Comparison of ENCODE assay signal across 1 cellular context in genomic region chr7:123534383-123535260, GRCh38.
TF ChIP-seq lines count a peak whose summit lies in the region.

TSS of gene IQUB (minus strand) at chr7:123534595. CDS start at chr7:123512340, 22,255 bp downstream.

TF ChIP-seq in GM12878, 131 proteins besides CTCF, POLR2A, EP300 and RAD21 (continued from another document):
- TF ChIP-seq RUNX3 (IDR thresholded peaks at IDR 0.05; ENCODE audit: low read length) = no peak
- TF ChIP-seq, protein P1, sequence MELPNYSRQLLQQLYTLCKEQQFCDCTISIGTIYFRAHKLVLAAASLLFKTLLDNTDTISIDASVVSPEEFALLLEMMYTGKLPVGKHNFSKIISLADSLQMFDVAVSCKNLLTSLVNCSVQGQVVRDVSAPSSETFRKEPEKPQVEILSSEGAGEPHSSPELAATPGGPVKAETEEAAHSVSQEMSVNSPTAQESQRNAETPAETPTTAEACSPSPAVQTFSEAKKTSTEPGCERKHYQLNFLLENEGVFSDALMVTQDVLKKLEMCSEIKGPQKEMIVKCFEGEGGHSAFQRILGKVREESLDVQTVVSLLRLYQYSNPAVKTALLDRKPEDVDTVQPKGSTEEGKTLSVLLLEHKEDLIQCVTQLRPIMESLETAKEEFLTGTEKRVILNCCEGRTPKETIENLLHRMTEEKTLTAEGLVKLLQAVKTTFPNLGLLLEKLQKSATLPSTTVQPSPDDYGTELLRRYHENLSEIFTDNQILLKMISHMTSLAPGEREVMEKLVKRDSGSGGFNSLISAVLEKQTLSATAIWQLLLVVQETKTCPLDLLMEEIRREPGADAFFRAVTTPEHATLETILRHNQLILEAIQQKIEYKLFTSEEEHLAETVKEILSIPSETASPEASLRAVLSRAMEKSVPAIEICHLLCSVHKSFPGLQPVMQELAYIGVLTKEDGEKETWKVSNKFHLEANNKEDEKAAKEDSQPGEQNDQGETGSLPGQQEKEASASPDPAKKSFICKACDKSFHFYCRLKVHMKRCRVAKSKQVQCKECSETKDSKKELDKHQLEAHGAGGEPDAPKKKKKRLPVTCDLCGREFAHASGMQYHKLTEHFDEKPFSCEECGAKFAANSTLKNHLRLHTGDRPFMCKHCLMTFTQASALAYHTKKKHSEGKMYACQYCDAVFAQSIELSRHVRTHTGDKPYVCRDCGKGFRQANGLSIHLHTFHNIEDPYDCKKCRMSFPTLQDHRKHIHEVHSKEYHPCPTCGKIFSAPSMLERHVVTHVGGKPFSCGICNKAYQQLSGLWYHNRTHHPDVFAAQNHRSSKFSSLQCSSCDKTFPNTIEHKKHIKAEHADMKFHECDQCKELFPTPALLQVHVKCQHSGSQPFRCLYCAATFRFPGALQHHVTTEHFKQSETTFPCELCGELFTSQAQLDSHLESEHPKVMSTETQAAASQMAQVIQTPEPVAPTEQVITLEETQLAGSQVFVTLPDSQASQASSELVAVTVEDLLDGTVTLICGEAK (IDR thresholded peaks at IDR 0.05; ENCODE audit: borderline replicate concordance) = no peak; the same call in 1 of the 2 replicates
- no peak for TF ChIP-seq BCL11A (IDR thresholded peaks at IDR 0.05; ENCODE audit: low read depth, low read length)
- TF ChIP-seq CBX3 (IDR thresholded peaks at IDR 0.05; ENCODE audit: borderline replicate concordance, low read depth) = no peak
- no peak for TF ChIP-seq ZNF687 (IDR thresholded peaks at IDR 0.05)
- TF ChIP-seq CREB1 (IDR thresholded peaks at IDR 0.05; ENCODE audit: low read depth) = peak; percentile 28; the same call in 1 of the 2 replicates
- no peak for TF ChIP-seq DPF2 (IDR thresholded peaks at IDR 0.05)
- TF ChIP-seq SPI1 (IDR thresholded peaks at IDR 0.05; ENCODE audit: borderline replicate concordance, insufficient read depth, low read depth, low read length) = peak; percentile 34; the same call in 1 of the 2 replicates
- no peak for TF ChIP-seq ZBED1 (IDR thresholded peaks at IDR 0.05; ENCODE audit: borderline replicate concordance)
- TF ChIP-seq SIX5 (IDR thresholded peaks at IDR 0.05; ENCODE audit: low read depth, low read length, severe bottlenecking) = no peak
- TF ChIP-seq MTA2 (IDR thresholded peaks at IDR 0.05; ENCODE audit: low read depth) = no peak
- no peak for TF ChIP-seq ZBTB4 (CRISPR knock-in tag; IDR thresholded peaks at IDR 0.05)
- TF ChIP-seq LARP7 (IDR thresholded peaks at IDR 0.05) = no peak
- TF ChIP-seq HDGF (IDR thresholded peaks at IDR 0.05) = peak; percentile 100
- TF ChIP-seq HDAC6 (IDR thresholded peaks at IDR 0.05; ENCODE audit: unreplicated experiment) = no peak
- peak; percentile 34 for TF ChIP-seq MEF2B (IDR thresholded peaks at IDR 0.05; ENCODE audit: partially characterized antibody, poor library complexity, severe bottlenecking)
- no peak for TF ChIP-seq CHD1 (IDR thresholded peaks at IDR 0.05; ENCODE audit: low read depth, low read length)
- TF ChIP-seq POU2F2 (IDR thresholded peaks at IDR 0.05; ENCODE audit: borderline replicate concordance, low read depth, low read length) = no peak
- no peak for TF ChIP-seq SMAD5 (IDR thresholded peaks at IDR 0.05; ENCODE audit: low read depth)
- TF ChIP-seq SIN3A (IDR thresholded peaks at IDR 0.05; ENCODE audit: low read depth, low read length) = no peak
- TF ChIP-seq STAT3 (IDR thresholded peaks at IDR 0.05; ENCODE audit: low read depth, low read length) = no peak
- no peak for TF ChIP-seq NR2C1 (IDR thresholded peaks at IDR 0.05)
- TF ChIP-seq, protein P2, sequence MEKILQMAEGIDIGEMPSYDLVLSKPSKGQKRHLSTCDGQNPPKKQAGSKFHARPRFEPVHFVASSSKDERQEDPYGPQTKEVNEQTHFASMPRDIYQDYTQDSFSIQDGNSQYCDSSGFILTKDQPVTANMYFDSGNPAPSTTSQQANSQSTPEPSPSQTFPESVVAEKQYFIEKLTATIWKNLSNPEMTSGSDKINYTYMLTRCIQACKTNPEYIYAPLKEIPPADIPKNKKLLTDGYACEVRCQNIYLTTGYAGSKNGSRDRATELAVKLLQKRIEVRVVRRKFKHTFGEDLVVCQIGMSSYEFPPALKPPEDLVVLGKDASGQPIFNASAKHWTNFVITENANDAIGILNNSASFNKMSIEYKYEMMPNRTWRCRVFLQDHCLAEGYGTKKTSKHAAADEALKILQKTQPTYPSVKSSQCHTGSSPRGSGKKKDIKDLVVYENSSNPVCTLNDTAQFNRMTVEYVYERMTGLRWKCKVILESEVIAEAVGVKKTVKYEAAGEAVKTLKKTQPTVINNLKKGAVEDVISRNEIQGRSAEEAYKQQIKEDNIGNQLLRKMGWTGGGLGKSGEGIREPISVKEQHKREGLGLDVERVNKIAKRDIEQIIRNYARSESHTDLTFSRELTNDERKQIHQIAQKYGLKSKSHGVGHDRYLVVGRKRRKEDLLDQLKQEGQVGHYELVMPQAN (conservative IDR thresholded peaks at IDR 0.05) = peak; percentile 86
- no peak for TF ChIP-seq JUND (IDR thresholded peaks at IDR 0.05; ENCODE audit: low read depth, low read length)
- TF ChIP-seq TCF3 (IDR thresholded peaks at IDR 0.05; ENCODE audit: borderline replicate concordance, insufficient read depth, low read depth, low read length) = no peak
- no peak for TF ChIP-seq MYB (IDR thresholded peaks at IDR 0.05; ENCODE audit: borderline replicate concordance, low read depth, low read length)
- no peak for TF ChIP-seq ZSCAN29 (IDR thresholded peaks at IDR 0.05)
- no peak for TF ChIP-seq REST (IDR thresholded peaks at IDR 0.05; ENCODE audit: low read depth, low read length)
- no peak for TF ChIP-seq SRF (IDR thresholded peaks at IDR 0.05; ENCODE audit: low read depth in 2 of 2, low read length in 2 of 2)
- no peak for TF ChIP-seq BRCA1 (IDR thresholded peaks at IDR 0.05; ENCODE audit: low read depth, low read length)
- TF ChIP-seq, protein P3, sequence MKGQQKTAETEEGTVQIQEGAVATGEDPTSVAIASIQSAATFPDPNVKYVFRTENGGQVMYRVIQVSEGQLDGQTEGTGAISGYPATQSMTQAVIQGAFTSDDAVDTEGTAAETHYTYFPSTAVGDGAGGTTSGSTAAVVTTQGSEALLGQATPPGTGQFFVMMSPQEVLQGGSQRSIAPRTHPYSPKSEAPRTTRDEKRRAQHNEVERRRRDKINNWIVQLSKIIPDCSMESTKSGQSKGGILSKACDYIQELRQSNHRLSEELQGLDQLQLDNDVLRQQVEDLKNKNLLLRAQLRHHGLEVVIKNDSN (IDR thresholded peaks at IDR 0.05; ENCODE audit: borderline replicate concordance, extremely low read length, insufficient read depth, low read depth, low read length) = no peak
- TF ChIP-seq SP1 (IDR thresholded peaks at IDR 0.05; ENCODE audit: low read depth, low read length) = peak; percentile 52
- TF ChIP-seq SREBF2 (IDR thresholded peaks at IDR 0.05; ENCODE audit: low read length) = no peak
- TF ChIP-seq PAX5 (IDR thresholded peaks at IDR 0.05; ENCODE audit: borderline replicate concordance, low read depth, low read length) = no peak
- TF ChIP-seq, protein P4, sequence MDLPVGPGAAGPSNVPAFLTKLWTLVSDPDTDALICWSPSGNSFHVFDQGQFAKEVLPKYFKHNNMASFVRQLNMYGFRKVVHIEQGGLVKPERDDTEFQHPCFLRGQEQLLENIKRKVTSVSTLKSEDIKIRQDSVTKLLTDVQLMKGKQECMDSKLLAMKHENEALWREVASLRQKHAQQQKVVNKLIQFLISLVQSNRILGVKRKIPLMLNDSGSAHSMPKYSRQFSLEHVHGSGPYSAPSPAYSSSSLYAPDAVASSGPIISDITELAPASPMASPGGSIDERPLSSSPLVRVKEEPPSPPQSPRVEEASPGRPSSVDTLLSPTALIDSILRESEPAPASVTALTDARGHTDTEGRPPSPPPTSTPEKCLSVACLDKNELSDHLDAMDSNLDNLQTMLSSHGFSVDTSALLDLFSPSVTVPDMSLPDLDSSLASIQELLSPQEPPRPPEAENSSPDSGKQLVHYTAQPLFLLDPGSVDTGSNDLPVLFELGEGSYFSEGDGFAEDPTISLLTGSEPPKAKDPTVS (IDR thresholded peaks at IDR 0.05; ENCODE audit: low read depth, low read length) = no peak
- TF ChIP-seq, protein P5, sequence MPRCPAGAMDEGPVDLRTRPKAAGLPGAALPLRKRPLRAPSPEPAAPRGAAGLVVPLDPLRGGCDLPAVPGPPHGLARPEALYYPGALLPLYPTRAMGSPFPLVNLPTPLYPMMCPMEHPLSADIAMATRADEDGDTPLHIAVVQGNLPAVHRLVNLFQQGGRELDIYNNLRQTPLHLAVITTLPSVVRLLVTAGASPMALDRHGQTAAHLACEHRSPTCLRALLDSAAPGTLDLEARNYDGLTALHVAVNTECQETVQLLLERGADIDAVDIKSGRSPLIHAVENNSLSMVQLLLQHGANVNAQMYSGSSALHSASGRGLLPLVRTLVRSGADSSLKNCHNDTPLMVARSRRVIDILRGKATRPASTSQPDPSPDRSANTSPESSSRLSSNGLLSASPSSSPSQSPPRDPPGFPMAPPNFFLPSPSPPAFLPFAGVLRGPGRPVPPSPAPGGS (IDR thresholded peaks at IDR 0.05; ENCODE audit: borderline replicate concordance, insufficient read depth, low read depth, low read length, poor library complexity, severe bottlenecking) = no peak
- TF ChIP-seq ZNF24 (IDR thresholded peaks at IDR 0.05) = no peak
- TF ChIP-seq IKZF2 (IDR thresholded peaks at IDR 0.05) = peak; percentile 91 to 92
- TF ChIP-seq MAX (IDR thresholded peaks at IDR 0.05; ENCODE audit: low read depth, low read length) = no peak
- TF ChIP-seq ZZZ3 (IDR thresholded peaks at IDR 0.05; ENCODE audit: control insufficient read depth, insufficient read length, low read depth) = no peak
- no peak for TF ChIP-seq SREBF1 (IDR thresholded peaks at IDR 0.05; ENCODE audit: low read length)
